In genomic region chr12:3041558-3042164, GRCh38 we compare ENCODE assay signal across 1 cellular context.
A peak's percentile ranks its signal among the peaks of the same experiment; 100 is the strongest.
TF ChIP-seq lines count a peak whose summit lies in the region.

No MANE protein-coding gene starts in this region.

TF ChIP-seq in A549, 52 proteins besides CTCF, POLR2A, EP300 and RAD21 (continued from another document):
- TF ChIP-seq, protein P1, sequence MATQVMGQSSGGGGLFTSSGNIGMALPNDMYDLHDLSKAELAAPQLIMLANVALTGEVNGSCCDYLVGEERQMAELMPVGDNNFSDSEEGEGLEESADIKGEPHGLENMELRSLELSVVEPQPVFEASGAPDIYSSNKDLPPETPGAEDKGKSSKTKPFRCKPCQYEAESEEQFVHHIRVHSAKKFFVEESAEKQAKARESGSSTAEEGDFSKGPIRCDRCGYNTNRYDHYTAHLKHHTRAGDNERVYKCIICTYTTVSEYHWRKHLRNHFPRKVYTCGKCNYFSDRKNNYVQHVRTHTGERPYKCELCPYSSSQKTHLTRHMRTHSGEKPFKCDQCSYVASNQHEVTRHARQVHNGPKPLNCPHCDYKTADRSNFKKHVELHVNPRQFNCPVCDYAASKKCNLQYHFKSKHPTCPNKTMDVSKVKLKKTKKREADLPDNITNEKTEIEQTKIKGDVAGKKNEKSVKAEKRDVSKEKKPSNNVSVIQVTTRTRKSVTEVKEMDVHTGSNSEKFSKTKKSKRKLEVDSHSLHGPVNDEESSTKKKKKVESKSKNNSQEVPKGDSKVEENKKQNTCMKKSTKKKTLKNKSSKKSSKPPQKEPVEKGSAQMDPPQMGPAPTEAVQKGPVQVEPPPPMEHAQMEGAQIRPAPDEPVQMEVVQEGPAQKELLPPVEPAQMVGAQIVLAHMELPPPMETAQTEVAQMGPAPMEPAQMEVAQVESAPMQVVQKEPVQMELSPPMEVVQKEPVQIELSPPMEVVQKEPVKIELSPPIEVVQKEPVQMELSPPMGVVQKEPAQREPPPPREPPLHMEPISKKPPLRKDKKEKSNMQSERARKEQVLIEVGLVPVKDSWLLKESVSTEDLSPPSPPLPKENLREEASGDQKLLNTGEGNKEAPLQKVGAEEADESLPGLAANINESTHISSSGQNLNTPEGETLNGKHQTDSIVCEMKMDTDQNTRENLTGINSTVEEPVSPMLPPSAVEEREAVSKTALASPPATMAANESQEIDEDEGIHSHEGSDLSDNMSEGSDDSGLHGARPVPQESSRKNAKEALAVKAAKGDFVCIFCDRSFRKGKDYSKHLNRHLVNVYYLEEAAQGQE (IDR thresholded peaks at IDR 0.05) = no peak
- TF ChIP-seq MAZ (IDR thresholded peaks at IDR 0.05; ENCODE audit: borderline replicate concordance, low read depth, low read length) (peak; percentile 89; the same call in 1 of the 2 replicates), MAX (IDR thresholded peaks at IDR 0.05) (no peak), CHD2 (IDR thresholded peaks at IDR 0.05; ENCODE audit: low read length, partially characterized antibody) (no peak), SMC3 (IDR thresholded peaks at IDR 0.05) (peak; percentile 41; the same call in 1 of the 3 replicates)
